ENCODE assay signal across 8 cellular contexts in the genomic region with DNA sequence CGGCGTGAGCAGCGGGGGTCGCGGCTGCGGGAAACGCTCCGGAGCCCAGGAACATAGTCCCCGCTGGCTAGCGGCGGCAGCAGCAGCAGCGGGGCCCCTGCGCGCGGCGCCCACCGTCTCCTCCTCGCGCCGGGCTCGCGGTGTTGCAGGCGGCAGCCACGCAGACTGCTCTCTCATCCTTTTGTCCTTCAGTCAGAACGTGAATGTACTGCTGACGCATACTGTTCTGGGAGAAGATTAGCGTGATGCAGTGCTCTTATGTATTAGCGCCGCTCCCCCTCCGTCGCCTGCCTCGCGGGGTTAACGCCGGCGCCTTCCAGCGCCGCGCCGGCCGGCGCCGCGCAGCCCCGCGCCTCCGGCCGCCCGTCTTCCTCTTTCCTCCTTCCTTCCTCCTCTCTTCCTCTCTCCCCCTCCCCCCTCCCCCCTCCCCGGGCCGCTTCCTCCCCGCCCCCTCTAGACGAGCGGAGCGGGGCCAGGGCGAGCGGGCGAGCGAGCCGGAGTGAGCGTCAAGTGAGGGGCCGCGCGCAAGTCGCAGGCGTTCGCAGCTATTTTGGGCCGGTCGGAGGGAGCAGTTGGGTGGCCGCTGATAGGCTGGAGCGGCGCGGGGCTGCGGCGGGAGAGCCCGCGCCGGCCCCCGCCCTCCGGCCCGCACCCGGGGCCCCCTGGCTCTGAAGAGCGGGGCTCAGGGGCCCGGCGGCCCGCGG. TPM values are rescaled to one million over a fixed set of nuclear protein-coding genes. Genes with fewer than 3 reads are reported as not detected.
DNase-seq lines count a peak whose midpoint lies in the region; ATAC-seq and TF ChIP-seq lines count a peak whose summit lies in the region.

No MANE protein-coding gene starts in this region.

- peaks cover 24% of the 10 kb centered on the region for H3K36me3 Mint-ChIP-seq in activated T-helper 1 cell treated with anti-CD3 and anti-CD28 coated beads, Interleukin-12 subunit alpha, Interleukin-12 subunit beta, Interleukin-2, Interleukin-4 antibody, amounts not matched to agents 30 ng/mL and 10 ng/mL and 1 ng/mL, durations not matched to agents 14 hours and 24 hours and 36 hours (ENCODE audit: low read depth)
- H3K36me3 Mint-ChIP-seq in neural crest cell (ENCODE audit: low read depth): peaks cover 12% of the 10 kb centered on the region

- intact Hi-C loops in activated T-helper 1 cell treated with anti-CD3 and anti-CD28 coated beads, Interleukin-12 subunit alpha, Interleukin-12 subunit beta, Interleukin-2, Interleukin-4 antibody, amounts not matched to agents 30 ng/mL and 10 ng/mL and 1 ng/mL, durations not matched to agents 14 hours and 24 hours and 36 hours (cut with micrococcal nuclease): loop anchor here (1.0 to 10.0 kb wide), 4 partner anchors 70 to 447 kb away; a partner anchor contains a TSS

- DNase-seq in NCI-H748 (lab: John Stamatoyannopoulos, UW; ENCODE audit: unreplicated experiment): peak; percentile 88
- peak; percentile 20 for DNase-seq in activated T-helper 1 cell treated with anti-CD3 and anti-CD28 coated beads, Interleukin-12 subunit alpha, Interleukin-12 subunit beta, Interleukin-2, Interleukin-4 antibody, amounts not matched to agents 30 ng/mL and 10 ng/mL and 1 ng/mL, durations not matched to agents 14 hours and 24 hours and 36 hours (ENCODE audit: low spot score)
- DNase-seq in fibroblast of peridontal ligament (ENCODE audit: extremely low read depth): peak; percentile 85
- peak; percentile 55 for DNase-seq in neural crest cell (ENCODE audit: low read depth, low spot score)
- DNase-seq in stromal cell of bone marrow (ENCODE audit: low read depth): peak; percentile 78
- no peak for DNase-seq in SW480 (ENCODE audit: low spot score)

- H3K9me3 Mint-ChIP-seq in activated T-helper 1 cell treated with anti-CD3 and anti-CD28 coated beads, Interleukin-12 subunit alpha, Interleukin-12 subunit beta, Interleukin-2, Interleukin-4 antibody, amounts not matched to agents 30 ng/mL and 10 ng/mL and 1 ng/mL, durations not matched to agents 14 hours and 24 hours and 36 hours: no peaks in the 10 kb centered on the region
- H3K9me3 Mint-ChIP-seq in neural crest cell: no peaks in the 10 kb centered on the region

- no peak overlapping the region for H3K27ac Mint-ChIP-seq in activated T-helper 1 cell treated with anti-CD3 and anti-CD28 coated beads, Interleukin-12 subunit alpha, Interleukin-12 subunit beta, Interleukin-2, Interleukin-4 antibody, amounts not matched to agents 30 ng/mL and 10 ng/mL and 1 ng/mL, durations not matched to agents 14 hours and 24 hours and 36 hours
- H3K27ac Mint-ChIP-seq in neural crest cell (ENCODE audit: unreplicated experiment): peak overlapping the region; percentile 94

- H3K4me3 Mint-ChIP-seq in activated T-helper 1 cell treated with anti-CD3 and anti-CD28 coated beads, Interleukin-12 subunit alpha, Interleukin-12 subunit beta, Interleukin-2, Interleukin-4 antibody, amounts not matched to agents 30 ng/mL and 10 ng/mL and 1 ng/mL, durations not matched to agents 14 hours and 24 hours and 36 hours: peak overlapping the region; percentile 83
- peak overlapping the region; percentile 92 for H3K4me3 Mint-ChIP-seq in neural crest cell

- no peak for TF ChIP-seq POLR2A in GM18505 (IDR thresholded peaks at IDR 0.05; ENCODE audit: borderline replicate concordance, extremely low read depth, insufficient read depth, insufficient read length)

- peaks cover 23% of the 10 kb centered on the region for H3K27me3 Mint-ChIP-seq in activated T-helper 1 cell treated with anti-CD3 and anti-CD28 coated beads, Interleukin-12 subunit alpha, Interleukin-12 subunit beta, Interleukin-2, Interleukin-4 antibody, amounts not matched to agents 30 ng/mL and 10 ng/mL and 1 ng/mL, durations not matched to agents 14 hours and 24 hours and 36 hours (ENCODE audit: insufficient read depth)
- H3K27me3 Mint-ChIP-seq in neural crest cell (ENCODE audit: low read depth): no peaks in the 10 kb centered on the region

- ATAC-seq in GM18505 (IDR thresholded peaks at IDR 0.05; ENCODE audit: unreplicated experiment): peak; percentile 69
- ATAC-seq in HG02870 (IDR thresholded peaks at IDR 0.05; ENCODE audit: unreplicated experiment): peak; percentile 56

- no peaks in the 10 kb centered on the region for H3K4me1 Mint-ChIP-seq in activated T-helper 1 cell treated with anti-CD3 and anti-CD28 coated beads, Interleukin-12 subunit alpha, Interleukin-12 subunit beta, Interleukin-2, Interleukin-4 antibody, amounts not matched to agents 30 ng/mL and 10 ng/mL and 1 ng/mL, durations not matched to agents 14 hours and 24 hours and 36 hours (ENCODE audit: low read depth)
- H3K4me1 Mint-ChIP-seq in neural crest cell: peaks cover 40% of the 10 kb centered on the region

- peak; percentile 45 for TF ChIP-seq CTCF in neural crest cell (conservative IDR thresholded peaks at IDR 0.05)

RNA-seq across cellular contexts. Expression of a gene that starts 0.8 kb away (rescaled TPM):
- total RNA-seq in activated T-helper 1 cell treated with anti-CD3 and anti-CD28 coated beads, Interleukin-12 subunit alpha, Interleukin-12 subunit beta, Interleukin-2, Interleukin-4 antibody, amounts not matched to agents 30 ng/mL and 10 ng/mL and 1 ng/mL, durations not matched to agents 14 hours and 24 hours and 36 hours: 1.3 and 2.1 TPM in 2 replicates
- 67.5 and 67.6 TPM in 2 replicates for total RNA-seq in neural crest cell

Comparison
In these comparisons a context has a peak if more than half of its experiments do, and no peak if none do; other contexts are left out.
1. RNA of a gene that starts 0.8 kb away (total RNA-seq): 67.5 to 67.6 TPM in neural crest cell; 1.3 to 2.1 TPM in activated T-helper 1 cell treated with anti-CD3 and anti-CD28 coated beads, Interleukin-12 subunit alpha, Interleukin-12 subunit beta, Interleukin-2, Interleukin-4 antibody, amounts not matched to agents 30 ng/mL and 10 ng/mL and 1 ng/mL, durations not matched to agents 14 hours and 24 hours and 36 hours; every median in the first group is over 10 times any median in the second.